In the genomic region with DNA sequence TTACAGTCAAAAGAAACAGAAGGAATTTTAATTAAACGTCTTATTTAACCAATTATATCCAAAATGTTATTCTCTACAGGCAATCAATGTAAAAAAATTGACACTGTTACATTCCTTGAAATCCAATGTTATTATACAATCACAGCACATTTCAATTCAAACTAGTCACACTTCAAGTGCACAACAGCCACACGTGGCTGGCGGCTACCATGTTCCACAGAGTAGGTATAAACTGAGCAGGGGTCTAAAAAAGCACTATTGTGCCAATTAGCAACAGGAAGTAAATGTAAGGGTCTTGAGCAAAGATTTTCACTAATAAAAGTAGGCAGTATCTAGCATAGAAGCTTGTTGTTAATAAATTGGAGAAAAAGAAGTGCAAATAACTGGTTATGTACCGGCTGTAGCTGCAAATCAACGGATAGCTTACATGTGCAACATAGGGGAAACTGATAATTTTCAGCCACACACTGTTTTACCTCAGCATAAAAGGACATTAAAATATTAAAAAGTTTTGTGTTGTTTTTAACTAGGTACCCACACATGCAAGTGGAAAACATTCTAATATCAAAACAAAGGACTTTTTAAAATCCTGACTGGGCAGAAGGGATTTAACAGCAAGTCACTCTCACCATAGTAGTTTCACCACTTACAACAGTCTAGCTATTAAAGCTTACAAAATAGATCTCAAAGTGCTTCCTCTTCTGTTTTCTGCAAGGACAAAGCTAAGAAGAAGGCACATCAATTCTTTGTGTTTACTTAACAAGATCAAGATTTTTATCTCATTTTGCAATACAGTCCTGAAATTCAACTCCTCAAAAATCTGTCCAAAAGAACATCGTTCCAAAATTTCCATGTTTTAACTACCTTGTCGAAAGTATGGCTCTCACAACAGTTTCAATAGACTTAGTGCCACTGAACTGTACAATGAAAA, we compare ENCODE assay signal across 9 cellular contexts. TPM values are rescaled to one million over a fixed set of nuclear protein-coding genes. Genes with fewer than 3 reads are reported as not detected.
DNase-seq lines count a peak whose midpoint lies in the region; ATAC-seq and TF ChIP-seq lines count a peak whose summit lies in the region.
"Had no signal": no experiment of that assay in that cellular context is flagged by ENCODE, and none has a peak within 500 bp of the region (broad histone marks: within the 10 kb centered on the region; RNA-seq: fewer than 3 reads in every experiment).

No MANE protein-coding gene starts in this region.

- H3K4me1 Mint-ChIP-seq in activated CD8-positive, alpha-beta T cell treated with anti-CD3 and anti-CD28 coated beads for 36 hours (ENCODE audit: low read depth) = peaks cover 69% of the 10 kb centered on the region

- intact Hi-C loops in right cardiac atrium (cut with DNase I) (loop anchor here in 1 of 4 donors (5.0 kb wide), 1 partner anchor 38 kb away; a partner anchor contains a TSS), cardiac septum (cut with DNase I) (loop anchor here (5.0 kb wide), 2 partner anchors 173 to 243 kb away; a partner anchor contains a TSS)
- intact Hi-C loops in activated CD8-positive, alpha-beta T cell treated with anti-CD3 and anti-CD28 coated beads for 36 hours (cut with micrococcal nuclease) = loop anchor here (5.0 kb wide), 1 partner anchor 38 kb away; a partner anchor contains a TSS

- no peaks in the 10 kb centered on the region for H3K27me3 ChIP-seq in right cardiac atrium (ENCODE audit: control insufficient read depth, insufficient read depth)
- H3K27me3 ChIP-seq in kidney epithelial cell (ENCODE audit: control insufficient read depth, insufficient read depth, low read length) = no peaks in the 10 kb centered on the region

- DNase-seq in right cardiac atrium (no peak), cardiac septum (ENCODE audit: low spot score) (no peak), kidney epithelial cell (ENCODE audit: low read depth) (no peak), NCI-H187 treated with DMSO at 0.1 percent for 48 hours (lab: John Stamatoyannopoulos, UW) (no peak)
- no peak for DNase-seq in activated CD8-positive, alpha-beta T cell treated with anti-CD3 and anti-CD28 coated beads for 36 hours

- no peaks in the 10 kb centered on the region for H3K27me3 Mint-ChIP-seq in activated CD8-positive, alpha-beta T cell treated with anti-CD3 and anti-CD28 coated beads for 36 hours

- H3K4me3 Mint-ChIP-seq in activated CD8-positive, alpha-beta T cell treated with anti-CD3 and anti-CD28 coated beads for 36 hours = peak overlapping the region; percentile 90

- peaks cover 14% of the 10 kb centered on the region for H3K4me1 ChIP-seq in right cardiac atrium (ENCODE audit: control insufficient read depth, insufficient read depth, low read length)

- no peak for TF ChIP-seq CTCF in activated CD8-positive, alpha-beta T cell treated with anti-CD3 and anti-CD28 coated beads for 36 hours (IDR thresholded peaks at IDR 0.05)
- no peak for TF ChIP-seq CTCF in kidney epithelial cell (IDR thresholded peaks at IDR 0.05; ENCODE audit: insufficient read depth, low read length, poor library complexity, severe bottlenecking)

- no peak for ATAC-seq in right cardiac atrium
- ATAC-seq in activated CD8-positive, alpha-beta T cell treated with anti-CD3 and anti-CD28 coated beads for 36 hours = no peak
- ATAC-seq in HG02970 (IDR thresholded peaks at IDR 0.05; ENCODE audit: low FRiP score, unreplicated experiment) = no peak
- no peak for ATAC-seq in GM18498 (IDR thresholded peaks at IDR 0.05; ENCODE audit: unreplicated experiment)
- ATAC-seq in HG02938 (IDR thresholded peaks at IDR 0.05; ENCODE audit: unreplicated experiment) = no peak

- H3K27ac Mint-ChIP-seq in activated CD8-positive, alpha-beta T cell treated with anti-CD3 and anti-CD28 coated beads for 36 hours = peak overlapping the region; percentile 100

- WGBS in right cardiac atrium = 44% methylated on average over 7 of the region's 7 CpGs

- no peaks in the 10 kb centered on the region for H3K9me3 Mint-ChIP-seq in activated CD8-positive, alpha-beta T cell treated with anti-CD3 and anti-CD28 coated beads for 36 hours

- H3K9me3 ChIP-seq in right cardiac atrium (ENCODE audit: control insufficient read depth, low read length) = no peaks in the 10 kb centered on the region

- H3K27ac ChIP-seq in right cardiac atrium (ENCODE audit: low read length) = no peak overlapping the region

- peak overlapping the region; percentile 85 for H3K4me3 ChIP-seq in right cardiac atrium (ENCODE audit: low read length)
- peak overlapping the region; percentile 100 for H3K4me3 ChIP-seq in kidney epithelial cell (ENCODE audit: low read depth, low read length)
- H3K4me3 ChIP-seq: lung had no signal

- no peaks in the 10 kb centered on the region for H3K36me3 ChIP-seq in kidney epithelial cell (ENCODE audit: control insufficient read depth, insufficient read depth, low read length)

- peaks cover 39% of the 10 kb centered on the region for H3K36me3 Mint-ChIP-seq in activated CD8-positive, alpha-beta T cell treated with anti-CD3 and anti-CD28 coated beads for 36 hours (ENCODE audit: low read depth)

- POLR2A ChIA-PET in activated CD8-positive, alpha-beta T cell treated with anti-CD3 and anti-CD28 coated beads for 36 hours (lab: Charles Lee) = interaction anchor here (0.8 to 3.5 kb wide), 6 partner anchors 8 to 38 kb away, joined by 3 to 29 read pairs (median 10); a partner anchor contains a TSS

- CTCF ChIA-PET in activated CD8-positive, alpha-beta T cell treated with anti-CD3 and anti-CD28 coated beads for 36 hours (lab: Charles Lee) = no interaction called here

RNA-seq across cellular contexts. Expression of a gene that starts 2.5 kb away (rescaled TPM):
- total RNA-seq in right cardiac atrium = 100 to 1,000 TPM; 699 to 819 (median 772) TPM
- polyA plus RNA-seq in right cardiac atrium = 227 TPM
- total RNA-seq in cardiac septum = 900 TPM
- total RNA-seq in activated CD8-positive, alpha-beta T cell treated with anti-CD3 and anti-CD28 coated beads for 36 hours = 100 to 1,000 TPM; 496 to 514 TPM
- total RNA-seq in kidney epithelial cell = 654 and 1,426 TPM in 2 replicates

RNA-seq across cellular contexts. Expression of a gene that starts 25.2 kb away (rescaled TPM):
- total RNA-seq in right cardiac atrium = 10 to 100 TPM; 31.3 to 36.9 (median 34.7) TPM
- 17.9 TPM for polyA plus RNA-seq in right cardiac atrium
- 40.2 TPM for total RNA-seq in cardiac septum
- total RNA-seq in activated CD8-positive, alpha-beta T cell treated with anti-CD3 and anti-CD28 coated beads for 36 hours = 10 to 100 TPM; 68.1 to 68.7 TPM
- 40.1 and 51.6 TPM in 2 replicates for total RNA-seq in kidney epithelial cell

RNA-seq across cellular contexts. Expression of a gene that starts 38.7 kb away (rescaled TPM):
- 10 to 100 TPM in 1 of 4 donors, 1 to 10 TPM in 3; 7.3 to 12.8 (median 8.9) TPM for total RNA-seq in right cardiac atrium
- polyA plus RNA-seq in right cardiac atrium = 4.8 TPM
- 11.2 TPM for total RNA-seq in cardiac septum
- 10 to 100 TPM; 49.1 to 49.9 TPM for total RNA-seq in activated CD8-positive, alpha-beta T cell treated with anti-CD3 and anti-CD28 coated beads for 36 hours
- total RNA-seq in kidney epithelial cell = 74.3 and 85.1 TPM in 2 replicates

RNA-seq across cellular contexts. Expression of a gene that starts 59.9 kb away (rescaled TPM):
- total RNA-seq in right cardiac atrium = not detected
- polyA plus RNA-seq in right cardiac atrium = not detected
- 0.30 TPM for total RNA-seq in cardiac septum
- total RNA-seq in activated CD8-positive, alpha-beta T cell treated with anti-CD3 and anti-CD28 coated beads for 36 hours = not detected
- total RNA-seq in kidney epithelial cell = 0.07 TPM in 1 of 2 replicates, not detected in the other
- polyA plus RNA-seq: lung had no signal
